Comparison of ENCODE assay signal across 1 cellular context in genomic region chr19:34481861-34482379, GRCh38.
TF ChIP-seq lines count a peak whose summit lies in the region.

No MANE protein-coding gene starts in this region.

TF ChIP-seq in SK-N-SH, 30 proteins besides CTCF, POLR2A, EP300 and RAD21 (continued from another document):
- TF ChIP-seq, protein P1, sequence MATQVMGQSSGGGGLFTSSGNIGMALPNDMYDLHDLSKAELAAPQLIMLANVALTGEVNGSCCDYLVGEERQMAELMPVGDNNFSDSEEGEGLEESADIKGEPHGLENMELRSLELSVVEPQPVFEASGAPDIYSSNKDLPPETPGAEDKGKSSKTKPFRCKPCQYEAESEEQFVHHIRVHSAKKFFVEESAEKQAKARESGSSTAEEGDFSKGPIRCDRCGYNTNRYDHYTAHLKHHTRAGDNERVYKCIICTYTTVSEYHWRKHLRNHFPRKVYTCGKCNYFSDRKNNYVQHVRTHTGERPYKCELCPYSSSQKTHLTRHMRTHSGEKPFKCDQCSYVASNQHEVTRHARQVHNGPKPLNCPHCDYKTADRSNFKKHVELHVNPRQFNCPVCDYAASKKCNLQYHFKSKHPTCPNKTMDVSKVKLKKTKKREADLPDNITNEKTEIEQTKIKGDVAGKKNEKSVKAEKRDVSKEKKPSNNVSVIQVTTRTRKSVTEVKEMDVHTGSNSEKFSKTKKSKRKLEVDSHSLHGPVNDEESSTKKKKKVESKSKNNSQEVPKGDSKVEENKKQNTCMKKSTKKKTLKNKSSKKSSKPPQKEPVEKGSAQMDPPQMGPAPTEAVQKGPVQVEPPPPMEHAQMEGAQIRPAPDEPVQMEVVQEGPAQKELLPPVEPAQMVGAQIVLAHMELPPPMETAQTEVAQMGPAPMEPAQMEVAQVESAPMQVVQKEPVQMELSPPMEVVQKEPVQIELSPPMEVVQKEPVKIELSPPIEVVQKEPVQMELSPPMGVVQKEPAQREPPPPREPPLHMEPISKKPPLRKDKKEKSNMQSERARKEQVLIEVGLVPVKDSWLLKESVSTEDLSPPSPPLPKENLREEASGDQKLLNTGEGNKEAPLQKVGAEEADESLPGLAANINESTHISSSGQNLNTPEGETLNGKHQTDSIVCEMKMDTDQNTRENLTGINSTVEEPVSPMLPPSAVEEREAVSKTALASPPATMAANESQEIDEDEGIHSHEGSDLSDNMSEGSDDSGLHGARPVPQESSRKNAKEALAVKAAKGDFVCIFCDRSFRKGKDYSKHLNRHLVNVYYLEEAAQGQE (IDR thresholded peaks at IDR 0.05; ENCODE audit: low read depth, low read length): no peak
- TF ChIP-seq SMC3 (IDR thresholded peaks at IDR 0.05; ENCODE audit: low read depth, low read length) (no peak), POLR2AphosphoS5 (IDR thresholded peaks at IDR 0.05; ENCODE audit: low read depth, low read length) (no peak)
- TF ChIP-seq, protein P2, sequence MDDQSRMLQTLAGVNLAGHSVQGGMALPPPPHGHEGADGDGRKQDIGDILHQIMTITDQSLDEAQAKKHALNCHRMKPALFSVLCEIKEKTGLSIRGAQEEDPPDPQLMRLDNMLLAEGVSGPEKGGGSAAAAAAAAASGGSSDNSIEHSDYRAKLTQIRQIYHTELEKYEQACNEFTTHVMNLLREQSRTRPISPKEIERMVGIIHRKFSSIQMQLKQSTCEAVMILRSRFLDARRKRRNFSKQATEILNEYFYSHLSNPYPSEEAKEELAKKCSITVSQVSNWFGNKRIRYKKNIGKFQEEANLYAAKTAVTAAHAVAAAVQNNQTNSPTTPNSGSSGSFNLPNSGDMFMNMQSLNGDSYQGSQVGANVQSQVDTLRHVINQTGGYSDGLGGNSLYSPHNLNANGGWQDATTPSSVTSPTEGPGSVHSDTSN (IDR thresholded peaks at IDR 0.05): no peak
